Comparison of ENCODE assay signal across 8 cellular contexts in the genomic region with DNA sequence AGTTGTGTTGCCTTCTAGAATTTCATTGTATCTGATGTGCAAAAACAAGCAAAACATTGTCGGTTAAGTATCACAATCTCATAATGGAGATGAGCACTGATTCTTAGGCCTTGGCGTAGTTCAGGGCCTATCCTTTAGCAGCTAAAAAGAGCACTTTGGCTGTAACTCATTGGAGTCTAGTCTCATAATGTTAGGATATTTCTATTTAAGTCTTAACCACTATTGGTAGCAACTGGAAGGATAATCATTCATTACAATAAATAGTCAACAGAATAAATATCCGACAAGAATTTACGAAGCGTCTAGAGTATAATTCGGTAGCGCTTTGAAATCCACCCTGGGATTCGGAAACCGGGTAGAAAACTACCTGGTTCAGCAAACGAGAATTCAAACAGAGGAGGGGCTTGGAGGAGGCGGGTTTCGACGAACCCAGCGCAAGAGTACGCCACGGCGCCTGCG. TPM values are rescaled to one million over a fixed set of nuclear protein-coding genes. Genes with fewer than 3 reads are reported as not detected.
A peak's percentile ranks its signal among the peaks of the same experiment; 100 is the strongest.
DNase-seq lines count a peak whose midpoint lies in the region; ATAC-seq and TF ChIP-seq lines count a peak whose summit lies in the region.

No MANE protein-coding gene starts in this region.

- H3K4me1 Mint-ChIP-seq in GM23338, result peaks cover 24% of the 10 kb centered on the region
- peaks cover 32% of the 10 kb centered on the region for H3K4me1 Mint-ChIP-seq in activated CD8-positive, alpha-beta T cell treated with anti-CD3 and anti-CD28 coated beads, Interleukin-2, amount 10 ng/mL, durations not matched to agents 7 days and 5 days (ENCODE audit: low read depth)

- POLR2A ChIA-PET in activated CD8-positive, alpha-beta T cell treated with anti-CD3 and anti-CD28 coated beads, Interleukin-2, amount 10 ng/mL, durations not matched to agents 7 days and 5 days (lab: Charles Lee), result interaction anchor here (0.6 to 2.1 kb wide), 3 partner anchors 10 to 176 kb away, joined by 3 to 15 read pairs (median 5); partner anchors contain the start of gene PICALM

- peak overlapping the region; percentile 97 to 99 for H3K9ac ChIP-seq in mucosa of rectum (ENCODE audit: low read depth in 1 of 2, low read length in 2 of 2)

- no peaks in the 10 kb centered on the region for H3F3A ChIP-seq in GM23338 (replicated peaks; ENCODE audit: low read depth)

- no peaks in the 10 kb centered on the region for H3K9me3 ChIP-seq in mucosa of rectum (ENCODE audit: control insufficient read depth in 2 of 2, low read length in 2 of 2)

- H3K27me3 Mint-ChIP-seq in GM23338 (ENCODE audit: insufficient read depth, low read depth, poor library complexity), result peaks cover 2% of the 10 kb centered on the region
- no peaks in the 10 kb centered on the region for H3K27me3 Mint-ChIP-seq in activated CD8-positive, alpha-beta T cell treated with anti-CD3 and anti-CD28 coated beads, Interleukin-2, amount 10 ng/mL, durations not matched to agents 7 days and 5 days (ENCODE audit: low read depth)

- no peak overlapping the region for H3K4me3 Mint-ChIP-seq in GM23338
- H3K4me3 Mint-ChIP-seq in activated CD8-positive, alpha-beta T cell treated with anti-CD3 and anti-CD28 coated beads, Interleukin-2, amount 10 ng/mL, durations not matched to agents 7 days and 5 days, result no peak overlapping the region

- peaks cover 8% of the 10 kb centered on the region; the same call in 1 of the 2 replicates for H4K20me1 ChIP-seq in GM23338 (replicated peaks; ENCODE audit: insufficient read depth)

- 0 out of 2 replicates have a peak overlapping the region, but pooled peaks have one; percentile 1 for H3K27ac ChIP-seq in GM23338 (ENCODE audit: low read depth)
- peak overlapping the region; percentile 94 for H3K27ac ChIP-seq in epithelial cell of prostate
- H3K27ac ChIP-seq in mucosa of rectum (ENCODE audit: low read depth in 2 of 2, low read length in 2 of 2), result peak overlapping the region; percentile 97 to 98

- peak; percentile 85 for DNase-seq in NCI-H510A (lab: John Stamatoyannopoulos, UW)
- DNase-seq in NCI-H510A treated with DMSO at 0.1 percent for 48 hours (lab: John Stamatoyannopoulos, UW), result no peak
- peak; percentile 95 for DNase-seq in GM23338 (ENCODE audit: low spot score)
- peak; percentile 73 for DNase-seq in LNCaP clone FGC (ENCODE audit: low read depth)
- DNase-seq in activated CD8-positive, alpha-beta T cell treated with anti-CD3 and anti-CD28 coated beads, Interleukin-2, amount 10 ng/mL, durations not matched to agents 7 days and 5 days, result peak; percentile 92
- DNase-seq in epithelial cell of prostate (ENCODE audit: low read depth, low spot score), result peak; percentile 43
- peak; percentile 83 to 85 for DNase-seq in stimulated activated CD8-positive, alpha-beta memory T cell treated with anti-CD3 and anti-CD28 coated beads, Interleukin-7, amount 100 ng/mL, for 4 hours (ENCODE audit: low read depth in 2 of 2)

- TF ChIP-seq CTCF in GM23338 (conservative IDR thresholded peaks at IDR 0.05; ENCODE audit: low read depth in 2 of 2) (no peak), LNCaP clone FGC (IDR thresholded peaks at IDR 0.05; ENCODE audit: control insufficient read depth, extremely low read depth, insufficient read depth) (no peak)

- H3K9me3 Mint-ChIP-seq in GM23338, result no peaks in the 10 kb centered on the region
- H3K9me3 Mint-ChIP-seq in activated CD8-positive, alpha-beta T cell treated with anti-CD3 and anti-CD28 coated beads, Interleukin-2, amount 10 ng/mL, durations not matched to agents 7 days and 5 days (ENCODE audit: insufficient read depth), result no peaks in the 10 kb centered on the region

- peak overlapping the region; percentile 76 for H3K4me3 ChIP-seq in GM23338
- H3K4me3 ChIP-seq in LNCaP clone FGC (ENCODE audit: low read depth, low read length), result peak overlapping the region; percentile 96
- H3K4me3 ChIP-seq in mucosa of rectum (ENCODE audit: low read length in 2 of 2), result peak overlapping the region; percentile 98 to 100

- no peak overlapping the region for H2AFZ ChIP-seq in GM23338

- no peaks in the 10 kb centered on the region for H3K9me2 ChIP-seq in GM23338 (ENCODE audit: insufficient read depth)

- peak; percentile 81 for ATAC-seq in GM23338
- ATAC-seq in activated CD8-positive, alpha-beta T cell treated with anti-CD3 and anti-CD28 coated beads, Interleukin-2, amount 10 ng/mL, durations not matched to agents 7 days and 5 days, result peak; percentile 79

- H3K79me2 ChIP-seq in GM23338 (replicated peaks; ENCODE audit: insufficient read depth), result peaks cover 38% of the 10 kb centered on the region

- H3K27ac Mint-ChIP-seq in GM23338, result no peak overlapping the region
- H3K27ac Mint-ChIP-seq in activated CD8-positive, alpha-beta T cell treated with anti-CD3 and anti-CD28 coated beads, Interleukin-2, amount 10 ng/mL, durations not matched to agents 7 days and 5 days, result no peak overlapping the region

- no peaks in the 10 kb centered on the region for H3K36me3 Mint-ChIP-seq in GM23338 (ENCODE audit: low read depth)
- peaks cover 14% of the 10 kb centered on the region for H3K36me3 Mint-ChIP-seq in activated CD8-positive, alpha-beta T cell treated with anti-CD3 and anti-CD28 coated beads, Interleukin-2, amount 10 ng/mL, durations not matched to agents 7 days and 5 days (ENCODE audit: low read depth)

- H3K27me3 ChIP-seq in GM23338 (ENCODE audit: insufficient read depth) (peaks cover 6% of the 10 kb centered on the region; the same call in 1 of the 2 replicates), mucosa of rectum (ENCODE audit: control insufficient read depth in 2 of 2, insufficient read depth in 2 of 2, low read length in 2 of 2) (no peaks in the 10 kb centered on the region)

- peak overlapping the region; percentile 60 for H3K4me2 ChIP-seq in GM23338

- H3K36me3 ChIP-seq in GM23338 (ENCODE audit: insufficient read depth) (no peaks in the 10 kb centered on the region), mucosa of rectum (ENCODE audit: control insufficient read depth in 2 of 2, insufficient read depth in 2 of 2, low read length in 2 of 2) (no peaks in the 10 kb centered on the region)

- CTCF ChIA-PET in activated CD8-positive, alpha-beta T cell treated with anti-CD3 and anti-CD28 coated beads, Interleukin-2, amount 10 ng/mL, durations not matched to agents 7 days and 5 days (lab: Charles Lee), result interaction anchor here (1.2 to 3.1 kb wide), 4 partner anchors 14 to 48 kb away, joined by 4 to 14 read pairs (median 6); no protein-coding TSS in a partner anchor

- peaks cover 23% of the 10 kb centered on the region for H3K4me1 ChIP-seq in GM23338 (ENCODE audit: insufficient read depth)
- H3K4me1 ChIP-seq in mucosa of rectum (ENCODE audit: control insufficient read depth in 2 of 2, insufficient read depth in 2 of 2, low read length in 2 of 2), result peaks cover 21 to 22% of the 10 kb centered on the region in 2 donors

TF ChIP-seq in GM23338, 12 proteins besides CTCF, POLR2A, EP300 and RAD21:
- TF ChIP-seq ZNF331 (CRISPR knock-in tag; IDR thresholded peaks at IDR 0.05; ENCODE audit: low read depth), result no peak
- TF ChIP-seq JUNB (IDR thresholded peaks at IDR 0.05; ENCODE audit: unreplicated experiment), result no peak
- no peak for TF ChIP-seq EZH2phosphoT487 (IDR thresholded peaks at IDR 0.05; ENCODE audit: unreplicated experiment)
- TF ChIP-seq, protein P1, sequence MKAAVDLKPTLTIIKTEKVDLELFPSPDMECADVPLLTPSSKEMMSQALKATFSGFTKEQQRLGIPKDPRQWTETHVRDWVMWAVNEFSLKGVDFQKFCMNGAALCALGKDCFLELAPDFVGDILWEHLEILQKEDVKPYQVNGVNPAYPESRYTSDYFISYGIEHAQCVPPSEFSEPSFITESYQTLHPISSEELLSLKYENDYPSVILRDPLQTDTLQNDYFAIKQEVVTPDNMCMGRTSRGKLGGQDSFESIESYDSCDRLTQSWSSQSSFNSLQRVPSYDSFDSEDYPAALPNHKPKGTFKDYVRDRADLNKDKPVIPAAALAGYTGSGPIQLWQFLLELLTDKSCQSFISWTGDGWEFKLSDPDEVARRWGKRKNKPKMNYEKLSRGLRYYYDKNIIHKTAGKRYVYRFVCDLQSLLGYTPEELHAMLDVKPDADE (IDR thresholded peaks at IDR 0.05), result no peak
- TF ChIP-seq ZNF114 (CRISPR knock-in tag; IDR thresholded peaks at IDR 0.05), result no peak
- TF ChIP-seq, protein P2, sequence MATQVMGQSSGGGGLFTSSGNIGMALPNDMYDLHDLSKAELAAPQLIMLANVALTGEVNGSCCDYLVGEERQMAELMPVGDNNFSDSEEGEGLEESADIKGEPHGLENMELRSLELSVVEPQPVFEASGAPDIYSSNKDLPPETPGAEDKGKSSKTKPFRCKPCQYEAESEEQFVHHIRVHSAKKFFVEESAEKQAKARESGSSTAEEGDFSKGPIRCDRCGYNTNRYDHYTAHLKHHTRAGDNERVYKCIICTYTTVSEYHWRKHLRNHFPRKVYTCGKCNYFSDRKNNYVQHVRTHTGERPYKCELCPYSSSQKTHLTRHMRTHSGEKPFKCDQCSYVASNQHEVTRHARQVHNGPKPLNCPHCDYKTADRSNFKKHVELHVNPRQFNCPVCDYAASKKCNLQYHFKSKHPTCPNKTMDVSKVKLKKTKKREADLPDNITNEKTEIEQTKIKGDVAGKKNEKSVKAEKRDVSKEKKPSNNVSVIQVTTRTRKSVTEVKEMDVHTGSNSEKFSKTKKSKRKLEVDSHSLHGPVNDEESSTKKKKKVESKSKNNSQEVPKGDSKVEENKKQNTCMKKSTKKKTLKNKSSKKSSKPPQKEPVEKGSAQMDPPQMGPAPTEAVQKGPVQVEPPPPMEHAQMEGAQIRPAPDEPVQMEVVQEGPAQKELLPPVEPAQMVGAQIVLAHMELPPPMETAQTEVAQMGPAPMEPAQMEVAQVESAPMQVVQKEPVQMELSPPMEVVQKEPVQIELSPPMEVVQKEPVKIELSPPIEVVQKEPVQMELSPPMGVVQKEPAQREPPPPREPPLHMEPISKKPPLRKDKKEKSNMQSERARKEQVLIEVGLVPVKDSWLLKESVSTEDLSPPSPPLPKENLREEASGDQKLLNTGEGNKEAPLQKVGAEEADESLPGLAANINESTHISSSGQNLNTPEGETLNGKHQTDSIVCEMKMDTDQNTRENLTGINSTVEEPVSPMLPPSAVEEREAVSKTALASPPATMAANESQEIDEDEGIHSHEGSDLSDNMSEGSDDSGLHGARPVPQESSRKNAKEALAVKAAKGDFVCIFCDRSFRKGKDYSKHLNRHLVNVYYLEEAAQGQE (IDR thresholded peaks at IDR 0.05; ENCODE audit: unreplicated experiment), result no peak
- no peak for TF ChIP-seq EZH2 (IDR thresholded peaks at IDR 0.05; ENCODE audit: low read depth, unreplicated experiment)
- TF ChIP-seq POLR2AphosphoS5 (IDR thresholded peaks at IDR 0.05; ENCODE audit: low read depth), result no peak
TF ChIP-seq in GM23338: peak in this region for 0.

RNA-seq across cellular contexts. Expression of gene EED, which starts 0.5 kb away (rescaled TPM):
- 26.7 and 30.7 TPM in 2 replicates for total RNA-seq in GM23338 (2014; rRNA removed; shearing (Covaris generic))
- 23.9 and 29.7 TPM in 2 replicates for polyA plus RNA-seq in GM23338 (2016; fragmentation: Nextera tagmentation; extraction: Ambion mirVana)
- total RNA-seq in activated CD8-positive, alpha-beta T cell treated with anti-CD3 and anti-CD28 coated beads, Interleukin-2, amount 10 ng/mL, durations not matched to agents 7 days and 5 days, result 10 to 100 TPM; 44.8 to 48.3 TPM

RNA-seq across cellular contexts. Expression of gene HIKESHI, which starts 57.9 kb away (rescaled TPM):
- total RNA-seq in GM23338 (2014; rRNA removed; shearing (Covaris generic)), result 71.2 and 76.8 TPM in 2 replicates
- polyA plus RNA-seq in GM23338 (2016; fragmentation: Nextera tagmentation; extraction: Ambion mirVana), result 162 and 170 TPM in 2 replicates
- 10 to 100 TPM; 45.3 to 49.9 TPM for total RNA-seq in activated CD8-positive, alpha-beta T cell treated with anti-CD3 and anti-CD28 coated beads, Interleukin-2, amount 10 ng/mL, durations not matched to agents 7 days and 5 days

Comparison
In these comparisons a context has a peak if more than half of its experiments do, and no peak if none do; other contexts are left out.
1. H3K27ac ChIP-seq: peak in every context shown above with its lines; median percentile 98 in mucosa of rectum; 94 in epithelial cell of prostate; 1 in GM23338.